Comparison of ENCODE assay signal across 34 cellular contexts in genomic region chr5:52466749-52467148, GRCh38.
"Had no signal": no experiment of that assay in that cellular context is flagged by ENCODE, and none has a peak within 500 bp of the region (broad histone marks: within the 10 kb centered on the region; RNA-seq: fewer than 3 reads in every experiment).

No MANE protein-coding gene starts in this region.

- DNase-seq: activated CD4-positive, alpha-beta memory T cell treated with anti-CD3 and anti-CD28 coated beads for 36 hours; activated CD4-positive, alpha-beta T cell treated with anti-CD3 and anti-CD28 coated beads for 36 hours; activated CD4-positive, alpha-beta T cell treated with anti-CD3 and anti-CD28 coated beads, Interleukin-2, amount 10 ng/mL, durations not matched to agents 24 days and 14 days; activated CD4-positive, CD25-positive, alpha-beta regulatory T cell; activated CD4-positive, CD25-positive, alpha-beta regulatory T cell treated with anti-CD3 and anti-CD28 coated beads, Interleukin-2, amount 50 U/mL, for 72 hours; activated CD8-positive, alpha-beta memory T cell treated with anti-CD3 and anti-CD28 coated beads, Interleukin-2, amount 10 ng/mL, durations not matched to agents 7 days and 5 days; activated CD8-positive, alpha-beta memory T cell treated with anti-CD3 and anti-CD28 coated beads, Interleukin-2, amount 50 U/mL, for 4 hours; activated CD8-positive, alpha-beta T cell treated with anti-CD3 and anti-CD28 coated beads, Interleukin-2, amount 10 ng/mL, durations not matched to agents 7 days and 5 days; activated effector memory CD4-positive, alpha-beta T cell treated with anti-CD3 and anti-CD28 coated beads, Interleukin-2, amount 50 U/mL, for 16 hours; activated naive CD4-positive, alpha-beta T cell treated with anti-CD3 and anti-CD28 coated beads for 36 hours; activated naive CD8-positive, alpha-beta T cell treated with anti-CD3 and anti-CD28 coated beads for 36 hours; activated naive CD8-positive, alpha-beta T cell treated with anti-CD3 and anti-CD28 coated beads, Interleukin-2, amount 50 U/mL, for 24 hours; activated T-cell treated with anti-CD3 and anti-CD28 coated beads, Interleukin-2, amount 50 U/mL, for 1 hour; activated T-cell treated with anti-CD3 and anti-CD28 coated beads, Interleukin-2, amount 50 U/mL, for 48 hours; adrenal gland; amygdala; aorta; body of pancreas; central memory CD4-positive, alpha-beta T cell; cerebellar nuclear complex; colonic mucosa; effector CD8-positive, alpha-beta T cell; endodermal cell; foreskin fibroblast; head of caudate nucleus; T-helper 1 cell; T-helper 17 cell; T1000; WERI-Rb-1 had no signal

- H3K27ac ChIP-seq: adrenal gland, body of pancreas, colonic mucosa, WERI-Rb-1 had no signal

- H3K36me3 Mint-ChIP-seq: activated CD4-positive, alpha-beta memory T cell treated with anti-CD3 and anti-CD28 coated beads for 36 hours; activated CD8-positive, alpha-beta memory T cell treated with anti-CD3 and anti-CD28 coated beads, Interleukin-2, amount 10 ng/mL, durations not matched to agents 7 days and 5 days; activated naive CD4-positive, alpha-beta T cell treated with anti-CD3 and anti-CD28 coated beads, Interleukin-2, amount 50 U/mL, for 24 hours; activated naive CD8-positive, alpha-beta T cell treated with anti-CD3 and anti-CD28 coated beads for 36 hours had no signal

- H3K4me1 ChIP-seq: adrenal gland, body of pancreas, colonic mucosa had no signal

- ATAC-seq: activated CD4-positive, alpha-beta T cell treated with anti-CD3 and anti-CD28 coated beads for 36 hours; activated CD8-positive, alpha-beta memory T cell treated with anti-CD3 and anti-CD28 coated beads, Interleukin-2, amount 10 ng/mL, durations not matched to agents 7 days and 5 days; activated CD8-positive, alpha-beta T cell treated with anti-CD3 and anti-CD28 coated beads, Interleukin-2, amount 10 ng/mL, durations not matched to agents 7 days and 5 days; activated naive CD8-positive, alpha-beta T cell treated with anti-CD3 and anti-CD28 coated beads, Interleukin-2, amount 50 U/mL, for 24 hours; body of pancreas; esophagus mucosa; T-helper 17 cell had no signal

- H3K4me3 Mint-ChIP-seq: activated CD4-positive, alpha-beta memory T cell treated with anti-CD3 and anti-CD28 coated beads for 36 hours; activated CD4-positive, alpha-beta T cell treated with anti-CD3 and anti-CD28 coated beads for 36 hours; activated CD4-positive, alpha-beta T cell treated with anti-CD3 and anti-CD28 coated beads, Interleukin-2, amount 10 ng/mL, durations not matched to agents 24 days and 14 days; activated CD8-positive, alpha-beta memory T cell treated with anti-CD3 and anti-CD28 coated beads, Interleukin-2, amount 10 ng/mL, durations not matched to agents 7 days and 5 days; activated CD8-positive, alpha-beta T cell treated with anti-CD3 and anti-CD28 coated beads, Interleukin-2, amount 10 ng/mL, durations not matched to agents 7 days and 5 days; activated naive CD4-positive, alpha-beta T cell treated with anti-CD3 and anti-CD28 coated beads for 36 hours; activated naive CD4-positive, alpha-beta T cell treated with anti-CD3 and anti-CD28 coated beads, Interleukin-2, amount 50 U/mL, for 24 hours; activated naive CD8-positive, alpha-beta T cell treated with anti-CD3 and anti-CD28 coated beads for 36 hours; activated naive CD8-positive, alpha-beta T cell treated with anti-CD3 and anti-CD28 coated beads, Interleukin-2, amount 50 U/mL, for 24 hours; activated T-helper 1 cell treated with anti-CD3 and anti-CD28 coated beads, Interleukin-12 subunit alpha, Interleukin-12 subunit beta, Interleukin-2, Interleukin-4 antibody, amounts not matched to agents 30 ng/mL and 10 ng/mL and 1 ng/mL, durations not matched to agents 14 hours and 24 hours and 36 hours; endodermal cell; T-helper 17 cell; T-helper 2 cell treated with Interferon-gamma antibody and Interleukin-4, amounts not matched to agents 5 μg/mL and 100 μg/mL, for 36 hours had no signal

- H3K9me3 ChIP-seq: adrenal gland, body of pancreas, colonic mucosa had no signal

- H3K4me1 Mint-ChIP-seq: endodermal cell had no signal

- H3K27me3 ChIP-seq: adrenal gland, body of pancreas, colonic mucosa had no signal

- H3K36me3 ChIP-seq: adrenal gland, colonic mucosa, WERI-Rb-1 had no signal

- H3K4me3 ChIP-seq: adrenal gland, body of pancreas, colonic mucosa had no signal

- H3K27me3 Mint-ChIP-seq: activated CD4-positive, alpha-beta memory T cell treated with anti-CD3 and anti-CD28 coated beads for 36 hours; activated CD4-positive, alpha-beta T cell treated with anti-CD3 and anti-CD28 coated beads for 36 hours; activated CD4-positive, alpha-beta T cell treated with anti-CD3 and anti-CD28 coated beads, Interleukin-2, amount 10 ng/mL, durations not matched to agents 24 days and 14 days; activated CD8-positive, alpha-beta memory T cell treated with anti-CD3 and anti-CD28 coated beads, Interleukin-2, amount 10 ng/mL, durations not matched to agents 7 days and 5 days; activated naive CD4-positive, alpha-beta T cell treated with anti-CD3 and anti-CD28 coated beads, Interleukin-2, amount 50 U/mL, for 24 hours; activated naive CD8-positive, alpha-beta T cell treated with anti-CD3 and anti-CD28 coated beads for 36 hours; activated naive CD8-positive, alpha-beta T cell treated with anti-CD3 and anti-CD28 coated beads, Interleukin-2, amount 50 U/mL, for 24 hours; T-helper 17 cell had no signal

- H3K9me3 Mint-ChIP-seq: activated CD4-positive, alpha-beta memory T cell treated with anti-CD3 and anti-CD28 coated beads for 36 hours; activated CD4-positive, alpha-beta T cell treated with anti-CD3 and anti-CD28 coated beads, Interleukin-2, amount 10 ng/mL, durations not matched to agents 24 days and 14 days; activated naive CD4-positive, alpha-beta T cell treated with anti-CD3 and anti-CD28 coated beads for 36 hours; activated naive CD4-positive, alpha-beta T cell treated with anti-CD3 and anti-CD28 coated beads, Interleukin-2, amount 50 U/mL, for 24 hours; activated naive CD8-positive, alpha-beta T cell treated with anti-CD3 and anti-CD28 coated beads for 36 hours; activated naive CD8-positive, alpha-beta T cell treated with anti-CD3 and anti-CD28 coated beads, Interleukin-2, amount 50 U/mL, for 24 hours; activated T-helper 1 cell treated with anti-CD3 and anti-CD28 coated beads, Interleukin-12 subunit alpha, Interleukin-12 subunit beta, Interleukin-2, Interleukin-4 antibody, amounts not matched to agents 30 ng/mL and 10 ng/mL and 1 ng/mL, durations not matched to agents 14 hours and 24 hours and 36 hours; activated T-helper 2 cell treated with anti-CD3 and anti-CD28 coated beads, Interferon-gamma antibody, Interleukin-2, Interleukin-4, amounts not matched to agents 10 μg/mL and 5 μg/mL and 100 μg/mL, durations not matched to agents 14 hours and 24 hours and 36 hours; endodermal cell; T-helper 2 cell treated with Interferon-gamma antibody and Interleukin-4, amounts not matched to agents 5 μg/mL and 100 μg/mL, for 36 hours had no signal

- H3K27ac Mint-ChIP-seq: activated CD4-positive, alpha-beta memory T cell treated with anti-CD3 and anti-CD28 coated beads for 36 hours; activated CD4-positive, alpha-beta T cell treated with anti-CD3 and anti-CD28 coated beads for 36 hours; activated CD4-positive, alpha-beta T cell treated with anti-CD3 and anti-CD28 coated beads, Interleukin-2, amount 10 ng/mL, durations not matched to agents 24 days and 14 days; activated CD8-positive, alpha-beta memory T cell treated with anti-CD3 and anti-CD28 coated beads, Interleukin-2, amount 10 ng/mL, durations not matched to agents 7 days and 5 days; activated CD8-positive, alpha-beta T cell treated with anti-CD3 and anti-CD28 coated beads, Interleukin-2, amount 10 ng/mL, durations not matched to agents 7 days and 5 days; activated naive CD4-positive, alpha-beta T cell treated with anti-CD3 and anti-CD28 coated beads for 36 hours; activated naive CD4-positive, alpha-beta T cell treated with anti-CD3 and anti-CD28 coated beads, Interleukin-2, amount 50 U/mL, for 24 hours; activated naive CD8-positive, alpha-beta T cell treated with anti-CD3 and anti-CD28 coated beads for 36 hours; activated naive CD8-positive, alpha-beta T cell treated with anti-CD3 and anti-CD28 coated beads, Interleukin-2, amount 50 U/mL, for 24 hours; activated T-helper 1 cell treated with anti-CD3 and anti-CD28 coated beads, Interleukin-12 subunit alpha, Interleukin-12 subunit beta, Interleukin-2, Interleukin-4 antibody, amounts not matched to agents 30 ng/mL and 10 ng/mL and 1 ng/mL, durations not matched to agents 14 hours and 24 hours and 36 hours; activated T-helper 2 cell treated with anti-CD3 and anti-CD28 coated beads, Interferon-gamma antibody, Interleukin-2, Interleukin-4, amounts not matched to agents 10 μg/mL and 5 μg/mL and 100 μg/mL, durations not matched to agents 14 hours and 24 hours and 36 hours; endodermal cell; T-helper 17 cell; T-helper 2 cell treated with Interferon-gamma antibody and Interleukin-4, amounts not matched to agents 5 μg/mL and 100 μg/mL, for 36 hours had no signal
